Comparison of ENCODE assay signal across 30 cellular contexts in genomic region chr6:30891450-30891723, GRCh38. TPM values are rescaled to one million over a fixed set of nuclear protein-coding genes. Genes with fewer than 3 reads are reported as not detected.
"Had no signal": no experiment of that assay in that cellular context is flagged by ENCODE, and none has a peak within 500 bp of the region (broad histone marks: within the 10 kb centered on the region; RNA-seq: fewer than 3 reads in every experiment).

No MANE protein-coding gene starts in this region.

- H3K9me3 ChIP-seq: MG63 had no signal

- ATAC-seq: activated CD4-positive, alpha-beta T cell treated with anti-CD3 and anti-CD28 coated beads for 36 hours; activated T-helper 17 cell treated with anti-CD3 and anti-CD28 coated beads, Interleukin-2, amount 50 U/mL, for 72 hours; Right ventricle myocardium inferior had no signal

- DNase-seq: activated CD4-positive, alpha-beta memory T cell treated with anti-CD3 and anti-CD28 coated beads, Interleukin-2, amount 10 ng/mL, durations not matched to agents 7 days and 5 days; activated CD4-positive, alpha-beta T cell treated with anti-CD3 and anti-CD28 coated beads for 36 hours; activated CD4-positive, alpha-beta T cell treated with anti-CD3 and anti-CD28 coated beads, Interleukin-2, amount 50 U/mL, for 1 hour; activated gamma-delta T cell; activated naive CD4-positive, alpha-beta T cell treated with anti-CD3 and anti-CD28 coated beads for 36 hours; activated T-cell treated with anti-CD3 and anti-CD28 coated beads for 4 hours; activated T-cell treated with anti-CD3 and anti-CD28 coated beads, Interleukin-2, amount 50 U/mL, for 48 hours; amygdala; brain microvascular endothelial cell; MG63; MV-4-11; NCI-H1092 treated with DMSO at 0.1 percent for 48 hours; NCI-H1417 treated with DMSO at 0.1 percent for 48 hours; NCI-H1694 treated with DMSO at 0.1 percent for 48 hours; NCI-H2029 treated with DMSO at 0.1 percent for 48 hours; NCI-H345; NCI-H510A; NCI-H526 treated with DMSO at 0.1 percent for 48 hours; NCI-H82; T-helper 1 cell; WERI-Rb-1 had no signal

- H3K36me3 ChIP-seq: MG63 had no signal

- H3K27me3 ChIP-seq: brain microvascular endothelial cell, MG63 had no signal

- H3K4me3 ChIP-seq: MG63, SK-N-MC had no signal

- H3K9me3 Mint-ChIP-seq: activated CD4-positive, alpha-beta memory T cell treated with anti-CD3 and anti-CD28 coated beads, Interleukin-2, amount 10 ng/mL, durations not matched to agents 7 days and 5 days; activated naive CD4-positive, alpha-beta T cell treated with anti-CD3 and anti-CD28 coated beads for 36 hours; activated T-helper 17 cell treated with anti-CD3 and anti-CD28 coated beads, Interleukin-2, amount 50 U/mL, for 72 hours had no signal

- H3K27me3 Mint-ChIP-seq: activated CD4-positive, alpha-beta T cell treated with anti-CD3 and anti-CD28 coated beads for 36 hours; activated naive CD8-positive, alpha-beta T cell; activated T-helper 17 cell treated with anti-CD3 and anti-CD28 coated beads, Interleukin-2, amount 50 U/mL, for 72 hours had no signal

- H3K27ac Mint-ChIP-seq: activated CD4-positive, alpha-beta memory T cell treated with anti-CD3 and anti-CD28 coated beads, Interleukin-2, amount 10 ng/mL, durations not matched to agents 7 days and 5 days; activated CD4-positive, alpha-beta T cell treated with anti-CD3 and anti-CD28 coated beads for 36 hours; activated naive CD4-positive, alpha-beta T cell treated with anti-CD3 and anti-CD28 coated beads for 36 hours; activated naive CD8-positive, alpha-beta T cell; activated T-helper 17 cell treated with anti-CD3 and anti-CD28 coated beads, Interleukin-2, amount 50 U/mL, for 72 hours had no signal

- H3K4me1 Mint-ChIP-seq: activated CD4-positive, alpha-beta memory T cell treated with anti-CD3 and anti-CD28 coated beads, Interleukin-2, amount 10 ng/mL, durations not matched to agents 7 days and 5 days had no signal

- H3K27ac ChIP-seq: brain microvascular endothelial cell, SK-N-MC, WERI-Rb-1 had no signal

- H3K4me3 Mint-ChIP-seq: activated CD4-positive, alpha-beta memory T cell treated with anti-CD3 and anti-CD28 coated beads, Interleukin-2, amount 10 ng/mL, durations not matched to agents 7 days and 5 days; activated CD4-positive, alpha-beta T cell treated with anti-CD3 and anti-CD28 coated beads for 36 hours; activated naive CD4-positive, alpha-beta T cell treated with anti-CD3 and anti-CD28 coated beads for 36 hours; activated naive CD8-positive, alpha-beta T cell; activated T-helper 17 cell treated with anti-CD3 and anti-CD28 coated beads, Interleukin-2, amount 50 U/mL, for 72 hours had no signal

RNA-seq across cellular contexts. Expression of gene SFTA2, which starts 40.6 kb away (rescaled TPM):
- total RNA-seq: activated CD4-positive, alpha-beta memory T cell treated with anti-CD3 and anti-CD28 coated beads, Interleukin-2, amount 10 ng/mL, durations not matched to agents 7 days and 5 days; activated CD4-positive, alpha-beta T cell treated with anti-CD3 and anti-CD28 coated beads for 36 hours; activated CD8-positive, alpha-beta memory T cell treated with anti-CD3 and anti-CD28 coated beads for 36 hours; activated naive CD4-positive, alpha-beta T cell treated with anti-CD3 and anti-CD28 coated beads for 36 hours; activated T-helper 17 cell treated with anti-CD3 and anti-CD28 coated beads, Interleukin-2, amount 50 U/mL, for 72 hours; cardiac septum; OCI-LY7; Right ventricle myocardium inferior; T-helper 2 cell treated with Interferon-gamma antibody and Interleukin-4, amounts not matched to agents 100 ng/mL and 5 ng/mL, for 36 hours had no signal

RNA-seq across cellular contexts. Expression of gene MUCL3, which starts 49.4 kb away (rescaled TPM):
- total RNA-seq: activated CD4-positive, alpha-beta memory T cell treated with anti-CD3 and anti-CD28 coated beads, Interleukin-2, amount 10 ng/mL, durations not matched to agents 7 days and 5 days; activated CD4-positive, alpha-beta T cell treated with anti-CD3 and anti-CD28 coated beads for 36 hours; activated CD8-positive, alpha-beta memory T cell treated with anti-CD3 and anti-CD28 coated beads for 36 hours; activated naive CD4-positive, alpha-beta T cell treated with anti-CD3 and anti-CD28 coated beads for 36 hours; activated T-helper 17 cell treated with anti-CD3 and anti-CD28 coated beads, Interleukin-2, amount 50 U/mL, for 72 hours; cardiac septum; OCI-LY7; Right ventricle myocardium inferior; RPMI7951; T-helper 2 cell treated with Interferon-gamma antibody and Interleukin-4, amounts not matched to agents 100 ng/mL and 5 ng/mL, for 36 hours had no signal
